ENCODE assay signal across 1 cellular context in the genomic region with DNA sequence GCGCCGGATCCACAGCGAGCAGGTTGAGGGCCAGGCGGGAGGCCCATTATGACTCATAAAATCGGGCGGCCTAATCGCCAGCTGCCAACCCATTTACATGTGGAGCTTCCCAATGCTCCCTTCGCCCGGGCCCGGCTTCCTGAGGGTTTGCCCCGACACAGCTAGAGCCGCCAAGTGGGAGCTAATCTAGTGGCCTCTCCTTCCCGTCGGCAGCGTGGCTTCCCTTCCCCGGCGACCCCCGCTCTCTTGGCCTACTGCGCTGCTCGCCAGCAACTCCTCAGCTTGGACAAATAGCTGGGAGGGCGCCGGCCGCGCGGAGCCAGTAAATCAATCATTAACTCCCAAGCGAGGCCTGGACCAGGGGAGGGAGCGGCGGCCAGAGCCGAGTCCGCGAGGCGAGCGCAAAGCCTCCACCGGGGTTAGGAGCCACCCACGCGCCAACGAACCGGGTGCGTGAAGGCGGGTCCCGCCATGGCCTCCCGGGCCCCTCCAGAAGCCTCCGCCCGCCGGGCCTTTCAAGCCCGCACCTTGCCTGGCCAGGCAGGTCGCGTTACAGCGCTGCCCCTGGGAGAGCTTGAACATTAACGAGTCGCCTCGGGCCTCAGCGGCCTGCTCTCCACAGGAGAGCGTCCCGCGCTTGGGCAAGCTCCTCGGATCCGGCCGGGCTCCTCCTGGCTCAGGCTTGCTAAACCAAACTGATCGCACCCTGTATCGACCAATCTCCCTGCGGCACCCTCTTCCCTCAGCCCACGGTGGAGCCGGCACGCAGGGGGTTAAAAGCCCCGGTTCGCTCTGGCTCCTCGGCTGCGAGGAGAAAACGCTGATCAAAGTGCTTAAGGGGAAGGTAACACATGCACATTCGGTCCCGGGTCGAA.
TF ChIP-seq lines count a peak whose summit lies in the region.

No MANE protein-coding gene starts in this region.

TF ChIP-seq in HEK293, 187 proteins besides CTCF, POLR2A, EP300 and RAD21 (continued from another document and continues in another):
- TF ChIP-seq ZNF335 (tag by site-specific recombination; conservative IDR thresholded peaks at IDR 0.05) = peak; percentile 65
- peak; percentile 29; the same call in 1 of the 2 replicates for TF ChIP-seq KLF8 (tag by site-specific recombination; IDR thresholded peaks at IDR 0.05)
- no peak for TF ChIP-seq ZNF521 (tag by site-specific recombination; IDR thresholded peaks at IDR 0.05)
- no peak for TF ChIP-seq SALL2 (tag by site-specific recombination; IDR thresholded peaks at IDR 0.05; ENCODE audit: borderline replicate concordance)
- TF ChIP-seq, protein P1, sequence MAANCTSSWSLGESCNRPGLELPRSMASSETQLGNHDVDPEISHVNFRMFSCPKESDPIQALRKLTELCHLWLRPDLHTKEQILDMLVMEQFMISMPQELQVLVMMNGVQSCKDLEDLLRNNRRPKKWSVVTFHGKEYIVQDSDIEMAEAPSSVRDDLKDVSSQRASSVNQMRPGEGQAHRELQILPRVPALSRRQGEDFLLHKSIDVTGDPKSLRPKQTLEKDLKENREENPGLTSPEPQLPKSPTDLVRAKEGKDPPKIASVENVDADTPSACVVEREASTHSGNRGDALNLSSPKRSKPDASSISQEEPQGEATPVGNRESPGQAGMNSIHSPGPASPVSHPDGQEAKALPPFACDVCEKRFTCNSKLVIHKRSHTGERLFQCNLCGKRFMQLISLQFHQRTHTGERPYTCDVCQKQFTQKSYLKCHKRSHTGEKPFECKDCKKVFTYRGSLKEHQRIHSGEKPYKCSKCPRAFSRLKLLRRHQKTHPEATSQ (tag by site-specific recombination; IDR thresholded peaks at IDR 0.05) = no peak
- TF ChIP-seq ZNF707 (tag by site-specific recombination; IDR thresholded peaks at IDR 0.05) = no peak
- TF ChIP-seq ZNF140 (tag by site-specific recombination; IDR thresholded peaks at IDR 0.05) = no peak
- no peak for TF ChIP-seq OVOL3 (tag by site-specific recombination; IDR thresholded peaks at IDR 0.05)
- TF ChIP-seq GLI4 (tag by site-specific recombination; IDR thresholded peaks at IDR 0.05) = no peak
- TF ChIP-seq ZNF274 (IDR thresholded peaks at IDR 0.05; ENCODE audit: low read length) = no peak
- TF ChIP-seq ZNF274 (tag by site-specific recombination; IDR thresholded peaks at IDR 0.05; ENCODE audit: borderline replicate concordance) = no peak
- no peak for TF ChIP-seq ZSCAN23 (tag by site-specific recombination; IDR thresholded peaks at IDR 0.05)
- TF ChIP-seq, protein P2, sequence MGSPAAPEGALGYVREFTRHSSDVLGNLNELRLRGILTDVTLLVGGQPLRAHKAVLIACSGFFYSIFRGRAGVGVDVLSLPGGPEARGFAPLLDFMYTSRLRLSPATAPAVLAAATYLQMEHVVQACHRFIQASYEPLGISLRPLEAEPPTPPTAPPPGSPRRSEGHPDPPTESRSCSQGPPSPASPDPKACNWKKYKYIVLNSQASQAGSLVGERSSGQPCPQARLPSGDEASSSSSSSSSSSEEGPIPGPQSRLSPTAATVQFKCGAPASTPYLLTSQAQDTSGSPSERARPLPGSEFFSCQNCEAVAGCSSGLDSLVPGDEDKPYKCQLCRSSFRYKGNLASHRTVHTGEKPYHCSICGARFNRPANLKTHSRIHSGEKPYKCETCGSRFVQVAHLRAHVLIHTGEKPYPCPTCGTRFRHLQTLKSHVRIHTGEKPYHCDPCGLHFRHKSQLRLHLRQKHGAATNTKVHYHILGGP (tag by site-specific recombination; IDR thresholded peaks at IDR 0.05) = no peak
- no peak for TF ChIP-seq ZNF473 (tag by site-specific recombination; IDR thresholded peaks at IDR 0.05)
- no peak for TF ChIP-seq GLI2 (tag by site-specific recombination; IDR thresholded peaks at IDR 0.05; ENCODE audit: borderline replicate concordance, low read depth)
- TF ChIP-seq ZNF184 (tag by site-specific recombination; IDR thresholded peaks at IDR 0.05) = no peak
- no peak for TF ChIP-seq KLF1 (tag by site-specific recombination; IDR thresholded peaks at IDR 0.05)
- TF ChIP-seq, protein P3, sequence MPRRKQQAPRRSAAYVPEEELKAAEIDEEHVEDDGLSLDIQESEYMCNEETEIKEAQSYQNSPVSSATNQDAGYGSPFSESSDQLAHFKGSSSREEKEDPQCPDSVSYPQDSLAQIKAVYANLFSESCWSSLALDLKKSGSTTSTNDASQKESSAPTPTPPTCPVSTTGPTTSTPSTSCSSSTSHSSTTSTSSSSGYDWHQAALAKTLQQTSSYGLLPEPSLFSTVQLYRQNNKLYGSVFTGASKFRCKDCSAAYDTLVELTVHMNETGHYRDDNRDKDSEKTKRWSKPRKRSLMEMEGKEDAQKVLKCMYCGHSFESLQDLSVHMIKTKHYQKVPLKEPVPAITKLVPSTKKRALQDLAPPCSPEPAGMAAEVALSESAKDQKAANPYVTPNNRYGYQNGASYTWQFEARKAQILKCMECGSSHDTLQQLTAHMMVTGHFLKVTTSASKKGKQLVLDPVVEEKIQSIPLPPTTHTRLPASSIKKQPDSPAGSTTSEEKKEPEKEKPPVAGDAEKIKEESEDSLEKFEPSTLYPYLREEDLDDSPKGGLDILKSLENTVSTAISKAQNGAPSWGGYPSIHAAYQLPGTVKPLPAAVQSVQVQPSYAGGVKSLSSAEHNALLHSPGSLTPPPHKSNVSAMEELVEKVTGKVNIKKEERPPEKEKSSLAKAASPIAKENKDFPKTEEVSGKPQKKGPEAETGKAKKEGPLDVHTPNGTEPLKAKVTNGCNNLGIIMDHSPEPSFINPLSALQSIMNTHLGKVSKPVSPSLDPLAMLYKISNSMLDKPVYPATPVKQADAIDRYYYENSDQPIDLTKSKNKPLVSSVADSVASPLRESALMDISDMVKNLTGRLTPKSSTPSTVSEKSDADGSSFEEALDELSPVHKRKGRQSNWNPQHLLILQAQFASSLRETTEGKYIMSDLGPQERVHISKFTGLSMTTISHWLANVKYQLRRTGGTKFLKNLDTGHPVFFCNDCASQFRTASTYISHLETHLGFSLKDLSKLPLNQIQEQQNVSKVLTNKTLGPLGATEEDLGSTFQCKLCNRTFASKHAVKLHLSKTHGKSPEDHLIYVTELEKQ (tag by site-specific recombination; IDR thresholded peaks at IDR 0.05; ENCODE audit: borderline replicate concordance) = no peak
- TF ChIP-seq, protein P4, sequence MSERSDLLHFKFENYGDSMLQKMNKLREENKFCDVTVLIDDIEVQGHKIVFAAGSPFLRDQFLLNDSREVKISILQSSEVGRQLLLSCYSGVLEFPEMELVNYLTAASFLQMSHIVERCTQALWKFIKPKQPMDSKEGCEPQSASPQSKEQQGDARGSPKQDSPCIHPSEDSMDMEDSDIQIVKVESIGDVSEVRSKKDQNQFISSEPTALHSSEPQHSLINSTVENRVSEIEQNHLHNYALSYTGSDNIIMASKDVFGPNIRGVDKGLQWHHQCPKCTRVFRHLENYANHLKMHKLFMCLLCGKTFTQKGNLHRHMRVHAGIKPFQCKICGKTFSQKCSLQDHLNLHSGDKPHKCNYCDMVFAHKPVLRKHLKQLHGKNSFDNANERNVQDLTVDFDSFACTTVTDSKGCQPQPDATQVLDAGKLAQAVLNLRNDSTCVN (tag by site-specific recombination; optimal IDR thresholded peaks at IDR 0.05) = peak; percentile 73
- no peak for TF ChIP-seq ZNF157 (tag by site-specific recombination; IDR thresholded peaks at IDR 0.05)
- TF ChIP-seq ZNF354C (tag by site-specific recombination; IDR thresholded peaks at IDR 0.05; ENCODE audit: borderline replicate concordance, low read depth) = no peak
- TF ChIP-seq, protein P5, sequence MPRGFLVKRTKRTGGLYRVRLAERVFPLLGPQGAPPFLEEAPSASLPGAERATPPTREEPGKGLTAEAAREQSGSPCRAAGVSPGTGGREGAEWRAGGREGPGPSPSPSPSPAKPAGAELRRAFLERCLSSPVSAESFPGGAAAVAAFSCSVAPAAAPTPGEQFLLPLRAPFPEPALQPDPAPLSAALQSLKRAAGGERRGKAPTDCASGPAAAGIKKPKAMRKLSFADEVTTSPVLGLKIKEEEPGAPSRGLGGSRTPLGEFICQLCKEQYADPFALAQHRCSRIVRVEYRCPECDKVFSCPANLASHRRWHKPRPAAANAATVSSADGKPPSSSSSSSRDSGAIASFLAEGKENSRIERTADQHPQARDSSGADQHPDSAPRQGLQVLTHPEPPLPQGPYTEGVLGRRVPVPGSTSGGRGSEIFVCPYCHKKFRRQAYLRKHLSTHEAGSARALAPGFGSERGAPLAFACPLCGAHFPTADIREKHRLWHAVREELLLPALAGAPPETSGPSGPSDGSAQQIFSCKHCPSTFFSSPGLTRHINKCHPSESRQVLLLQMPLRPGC (tag by site-specific recombination; IDR thresholded peaks at IDR 0.05) = no peak
- TF ChIP-seq ZNF776 (tag by site-specific recombination; IDR thresholded peaks at IDR 0.05; ENCODE audit: borderline replicate concordance) = no peak
- TF ChIP-seq ZNF830 (tag by site-specific recombination; IDR thresholded peaks at IDR 0.05; ENCODE audit: low read depth) = no peak
- TF ChIP-seq, protein P6, sequence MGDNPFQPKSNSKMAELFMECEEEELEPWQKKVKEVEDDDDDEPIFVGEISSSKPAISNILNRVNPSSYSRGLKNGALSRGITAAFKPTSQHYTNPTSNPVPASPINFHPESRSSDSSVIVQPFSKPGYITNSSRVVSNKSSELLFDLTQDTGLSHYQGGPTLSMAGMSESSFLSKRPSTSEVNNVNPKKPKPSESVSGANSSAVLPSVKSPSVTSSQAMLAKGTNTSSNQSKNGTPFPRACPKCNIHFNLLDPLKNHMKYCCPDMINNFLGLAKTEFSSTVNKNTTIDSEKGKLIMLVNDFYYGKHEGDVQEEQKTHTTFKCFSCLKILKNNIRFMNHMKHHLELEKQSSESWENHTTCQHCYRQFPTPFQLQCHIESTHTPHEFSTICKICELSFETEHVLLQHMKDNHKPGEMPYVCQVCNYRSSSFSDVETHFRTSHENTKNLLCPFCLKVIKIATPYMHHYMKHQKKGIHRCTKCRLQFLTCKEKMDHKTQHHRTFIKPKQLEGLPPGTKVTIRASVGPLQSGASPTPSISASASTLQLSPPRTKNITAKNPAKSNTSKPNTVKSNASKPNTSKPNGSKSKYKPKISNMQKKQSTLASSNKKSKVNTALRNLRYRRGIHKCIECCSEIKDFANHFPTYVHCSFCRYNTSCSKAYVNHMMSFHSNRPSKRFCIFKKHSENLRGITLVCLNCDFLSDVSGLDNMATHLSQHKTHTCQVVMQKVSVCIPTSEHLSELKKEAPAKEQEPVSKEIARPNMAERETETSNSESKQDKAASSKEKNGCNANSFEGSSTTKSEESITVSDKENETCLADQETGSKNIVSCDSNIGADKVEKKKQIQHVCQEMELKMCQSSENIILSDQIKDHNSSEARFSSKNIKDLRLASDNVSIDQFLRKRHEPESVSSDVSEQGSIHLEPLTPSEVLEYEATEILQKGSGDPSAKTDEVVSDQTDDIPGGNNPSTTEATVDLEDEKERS (tag by site-specific recombination; IDR thresholded peaks at IDR 0.05) = peak; percentile 12; the same call in 1 of the 2 replicates
- no peak for TF ChIP-seq ZBTB48 (tag by site-specific recombination; IDR thresholded peaks at IDR 0.05)
- TF ChIP-seq ZNF670 (tag by site-specific recombination; IDR thresholded peaks at IDR 0.05; ENCODE audit: low read depth) = no peak
- no peak for TF ChIP-seq ZFP69B (tag by site-specific recombination; IDR thresholded peaks at IDR 0.05)
- no peak for TF ChIP-seq ZNF660 (tag by site-specific recombination; IDR thresholded peaks at IDR 0.05)
- TF ChIP-seq ZNF350 (tag by site-specific recombination; IDR thresholded peaks at IDR 0.05) = no peak
- no peak for TF ChIP-seq ZNF510 (tag by site-specific recombination; IDR thresholded peaks at IDR 0.05; ENCODE audit: insufficient replicate concordance)
- no peak for TF ChIP-seq TRIM28 (IDR thresholded peaks at IDR 0.05; ENCODE audit: borderline replicate concordance, low read length)
- TF ChIP-seq ZNF555 (tag by site-specific recombination; conservative IDR thresholded peaks at IDR 0.05) = no peak
- no peak for TF ChIP-seq TCF7L2 (IDR thresholded peaks at IDR 0.05; ENCODE audit: borderline replicate concordance, low read depth, low read length)
- TF ChIP-seq ZNF302 (tag by site-specific recombination; IDR thresholded peaks at IDR 0.05; ENCODE audit: low read depth) = no peak
- 0 out of 2 replicates have a peak, but pooled peaks have one; percentile 61 for TF ChIP-seq ZFP37 (tag by site-specific recombination; IDR thresholded peaks at IDR 0.05)
- TF ChIP-seq ZNF366 (tag by site-specific recombination; conservative IDR thresholded peaks at IDR 0.05) = no peak
- TF ChIP-seq ZNF433 (tag by site-specific recombination; IDR thresholded peaks at IDR 0.05; ENCODE audit: low read depth) = no peak; the same call in 1 of the 2 replicates
- peak; percentile 7; the same call in 1 of the 2 replicates for TF ChIP-seq ZFHX2 (tag by site-specific recombination; conservative IDR thresholded peaks at IDR 0.05)
- TF ChIP-seq ZNF169 (tag by site-specific recombination; IDR thresholded peaks at IDR 0.05) = no peak
- TF ChIP-seq ZNF341 (tag by site-specific recombination; IDR thresholded peaks at IDR 0.05; ENCODE audit: low read depth) = no peak; the same call in 1 of the 2 replicates
- TF ChIP-seq, protein P7, sequence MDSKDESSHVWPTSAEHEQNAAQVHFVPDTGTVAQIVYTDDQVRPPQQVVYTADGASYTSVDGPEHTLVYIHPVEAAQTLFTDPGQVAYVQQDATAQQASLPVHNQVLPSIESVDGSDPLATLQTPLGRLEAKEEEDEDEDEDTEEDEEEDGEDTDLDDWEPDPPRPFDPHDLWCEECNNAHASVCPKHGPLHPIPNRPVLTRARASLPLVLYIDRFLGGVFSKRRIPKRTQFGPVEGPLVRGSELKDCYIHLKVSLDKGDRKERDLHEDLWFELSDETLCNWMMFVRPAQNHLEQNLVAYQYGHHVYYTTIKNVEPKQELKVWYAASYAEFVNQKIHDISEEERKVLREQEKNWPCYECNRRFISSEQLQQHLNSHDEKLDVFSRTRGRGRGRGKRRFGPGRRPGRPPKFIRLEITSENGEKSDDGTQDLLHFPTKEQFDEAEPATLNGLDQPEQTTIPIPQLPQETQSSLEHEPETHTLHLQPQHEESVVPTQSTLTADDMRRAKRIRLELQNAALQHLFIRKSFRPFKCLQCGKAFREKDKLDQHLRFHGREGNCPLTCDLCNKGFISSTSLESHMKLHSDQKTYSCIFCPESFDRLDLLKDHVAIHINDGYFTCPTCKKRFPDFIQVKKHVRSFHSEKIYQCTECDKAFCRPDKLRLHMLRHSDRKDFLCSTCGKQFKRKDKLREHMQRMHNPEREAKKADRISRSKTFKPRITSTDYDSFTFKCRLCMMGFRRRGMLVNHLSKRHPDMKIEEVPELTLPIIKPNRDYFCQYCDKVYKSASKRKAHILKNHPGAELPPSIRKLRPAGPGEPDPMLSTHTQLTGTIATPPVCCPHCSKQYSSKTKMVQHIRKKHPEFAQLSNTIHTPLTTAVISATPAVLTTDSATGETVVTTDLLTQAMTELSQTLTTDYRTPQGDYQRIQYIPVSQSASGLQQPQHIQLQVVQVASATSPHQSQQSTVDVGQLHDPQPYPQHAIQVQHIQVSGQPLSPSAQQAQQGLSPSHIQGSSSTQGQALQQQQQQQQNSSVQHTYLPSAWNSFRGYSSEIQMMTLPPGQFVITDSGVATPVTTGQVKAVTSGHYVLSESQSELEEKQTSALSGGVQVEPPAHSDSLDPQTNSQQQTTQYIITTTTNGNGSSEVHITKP (tag by site-specific recombination; IDR thresholded peaks at IDR 0.05) = peak; percentile 82
- no peak for TF ChIP-seq ZNF530 (tag by site-specific recombination; IDR thresholded peaks at IDR 0.05; ENCODE audit: low read depth)
- TF ChIP-seq ZBTB20 (tag by site-specific recombination; IDR thresholded peaks at IDR 0.05) = no peak; the same call in 1 of the 2 replicates
- TF ChIP-seq MEIS1 (CRISPR knock-in tag; IDR thresholded peaks at IDR 0.05; ENCODE audit: borderline replicate concordance) = no peak
- no peak for TF ChIP-seq EGR2 (tag by site-specific recombination; IDR thresholded peaks at IDR 0.05; ENCODE audit: low read depth)
- no peak for TF ChIP-seq RBAK (tag by site-specific recombination; IDR thresholded peaks at IDR 0.05)
- TF ChIP-seq ZNF292 (tag by site-specific recombination; IDR thresholded peaks at IDR 0.05; ENCODE audit: borderline replicate concordance, low read depth) = no peak
